ENCODE assay signal across 1 cellular context in genomic region chr3:45110185-45110833, GRCh38.
TF ChIP-seq lines count a peak whose summit lies in the region.

No MANE protein-coding gene starts in this region.

TF ChIP-seq in K562, 482 proteins besides CTCF, POLR2A, EP300 and RAD21 (continued from another document):
- TF ChIP-seq ZNF592 (IDR thresholded peaks at IDR 0.05): 0 out of 2 replicates have a peak, but pooled peaks have one; percentile 40
- peak; percentile 65 for TF ChIP-seq ELF1 (tag; IDR thresholded peaks at IDR 0.05)
- TF ChIP-seq NR2C1 (IDR thresholded peaks at IDR 0.05): no peak
- 0 out of 2 replicates have a peak, but pooled peaks have one; percentile 4 for TF ChIP-seq NR2C1 (tag; IDR thresholded peaks at IDR 0.05)
- peak in 1 of 2 experiments; percentile 43; a peak in 1 of 4 replicates for TF ChIP-seq UBTF (IDR thresholded peaks at IDR 0.05; ENCODE audit: borderline replicate concordance in 1 of 2, low read depth in 2 of 2, low read length in 2 of 2)
- no peak for TF ChIP-seq IRF1 (CRISPR knock-in tag; IDR thresholded peaks at IDR 0.05; ENCODE audit: borderline replicate concordance)
- TF ChIP-seq ZFP30 (CRISPR knock-in tag; IDR thresholded peaks at IDR 0.05; ENCODE audit: borderline replicate concordance): no peak
- TF ChIP-seq HMBOX1 (IDR thresholded peaks at IDR 0.05): 0 out of 2 replicates have a peak, but pooled peaks have one; percentile 22
- TF ChIP-seq TFAP4 (CRISPR knock-in tag; IDR thresholded peaks at IDR 0.05; ENCODE audit: borderline replicate concordance): peak; percentile 37; the same call in 1 of the 2 replicates
